In the genomic region with DNA sequence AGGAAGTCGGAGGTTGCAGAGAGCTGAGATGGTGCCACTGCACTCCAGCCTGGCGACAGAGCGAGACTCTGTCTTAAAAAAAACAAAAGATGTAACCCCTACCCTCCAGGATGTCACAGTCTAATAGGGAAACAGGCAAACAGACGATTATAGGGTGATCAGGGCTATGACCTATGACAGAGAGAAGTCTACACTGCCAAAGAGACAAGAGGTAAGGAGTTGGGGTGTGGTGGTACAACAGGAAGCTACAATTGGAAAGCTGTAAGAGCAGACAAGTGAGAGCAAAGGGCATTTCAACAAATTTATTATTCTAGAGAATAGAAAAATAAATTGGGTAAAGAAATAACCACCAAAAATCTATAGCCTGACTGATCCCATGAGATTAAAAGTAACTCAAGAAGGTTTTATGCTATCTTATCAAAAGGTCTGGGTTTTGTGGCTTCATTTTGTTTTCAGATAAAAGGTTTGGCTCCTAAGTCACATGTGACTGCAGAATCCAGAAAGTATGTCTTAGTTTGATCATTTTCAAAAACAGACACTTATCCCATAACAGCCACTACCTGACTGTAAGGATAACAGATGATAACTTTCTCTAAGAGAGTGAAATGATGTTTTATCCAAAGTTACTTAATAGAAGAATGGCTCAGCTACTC, we compare ENCODE assay signal across 17 cellular contexts. TPM values are rescaled to one million over a fixed set of nuclear protein-coding genes. Genes with fewer than 3 reads are reported as not detected.
"Had no signal": no experiment of that assay in that cellular context is flagged by ENCODE, and none has a peak within 500 bp of the region (broad histone marks: within the 10 kb centered on the region; RNA-seq: fewer than 3 reads in every experiment).

No MANE protein-coding gene starts in this region.

- H3K9me3 ChIP-seq: prostate gland had no signal

- H3K9me3 Mint-ChIP-seq: central memory CD8-positive, alpha-beta T cell; nephron had no signal

- H3K27ac ChIP-seq: brain microvascular endothelial cell, coronary artery, prostate gland had no signal

- H3K27ac Mint-ChIP-seq: nephron, T-helper 17 cell had no signal

- H3K27me3 Mint-ChIP-seq: central memory CD8-positive, alpha-beta T cell; T-helper 17 cell had no signal

- H3K4me3 Mint-ChIP-seq: central memory CD8-positive, alpha-beta T cell; nephron; T-helper 17 cell had no signal

- H3K4me1 Mint-ChIP-seq: nephron had no signal

- H3K4me3 ChIP-seq: coronary artery, prostate gland had no signal

- H3K27me3 ChIP-seq: brain microvascular endothelial cell had no signal

- DNase-seq: activated naive CD4-positive, alpha-beta T cell treated with anti-CD3 and anti-CD28 coated beads, Interleukin-2, amount 50 U/mL, for 16 hours; brain microvascular endothelial cell; foreskin fibroblast; glutamatergic neuron; left ventricle myocardium superior; mesenchymal stem cell; right cardiac atrium; small intestine; stimulated activated CD4-positive, alpha-beta T cell treated with anti-CD3 and anti-CD28 coated beads, Interleukin-4, amount 100 ng/mL, for 4 hours; stimulated activated CD8-positive, alpha-beta memory T cell treated with anti-CD3 and anti-CD28 coated beads, Interleukin-4, amount 100 ng/mL, for 48 hours; T-helper 17 cell had no signal

- ATAC-seq: activated CD4-positive, CD25-positive, alpha-beta regulatory T cell treated with anti-CD3 and anti-CD28 coated beads, Interleukin-2, amount 50 U/mL, for 24 hours; left ventricle myocardium superior; right cardiac atrium; T-helper 17 cell had no signal

- H3K4me1 ChIP-seq: prostate gland had no signal

RNA-seq across cellular contexts. Expression of gene RNF183, which starts 35.1 kb away (rescaled TPM):
- total RNA-seq: kidney epithelial cell, left ventricle myocardium superior, right cardiac atrium, T-helper 17 cell had no signal
